1 cellular context compared by ENCODE assay signal in genomic region chr6:165218816-165219215, GRCh38.
TF ChIP-seq lines count a peak whose summit lies in the region.

No MANE protein-coding gene starts in this region.

TF ChIP-seq in GM23338, 12 proteins besides CTCF, POLR2A, EP300 and RAD21 (continued from another document):
- TF ChIP-seq NANOG (IDR thresholded peaks at IDR 0.05; ENCODE audit: borderline replicate concordance) (no peak), CREB1 (CRISPR knock-in tag; IDR thresholded peaks at IDR 0.05; ENCODE audit: low read depth) (no peak), POLR2AphosphoS5 (IDR thresholded peaks at IDR 0.05; ENCODE audit: low read depth) (no peak)
